13 cellular contexts compared by ENCODE assay signal in the genomic region with DNA sequence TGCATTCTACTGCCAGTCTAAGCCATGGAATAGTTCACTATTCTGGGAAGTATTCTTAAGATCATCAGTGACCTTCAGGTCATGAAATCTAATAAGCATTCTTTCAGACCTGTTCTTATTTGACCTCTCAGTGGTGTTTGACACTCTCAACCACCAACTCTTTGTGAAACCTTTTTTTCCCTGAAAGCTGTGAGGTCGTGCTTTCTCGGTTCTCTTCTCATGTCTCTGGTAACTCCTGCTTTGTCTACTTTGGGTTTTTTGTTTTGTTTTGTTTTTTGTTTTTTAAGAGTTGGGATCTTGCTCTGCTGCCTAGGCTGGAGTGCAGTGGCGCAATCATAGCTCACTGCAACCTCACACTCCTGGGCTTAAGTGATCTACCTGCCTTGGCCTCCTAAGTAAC. TPM values are rescaled to one million over a fixed set of nuclear protein-coding genes. Genes with fewer than 3 reads are reported as not detected.
DNase-seq lines count a peak whose midpoint lies in the region; ATAC-seq and FAIRE-seq lines count a peak whose summit lies in the region.
"Had no signal": no experiment of that assay in that cellular context is flagged by ENCODE, and none has a peak within 500 bp of the region (broad histone marks: within the 10 kb centered on the region; RNA-seq: fewer than 3 reads in every experiment).

No MANE protein-coding gene starts in this region.

- H3K27me3 Mint-ChIP-seq in activated T-helper 1 cell treated with anti-CD3 and anti-CD28 coated beads, Interleukin-12 subunit alpha, Interleukin-12 subunit beta, Interleukin-2, Interleukin-4 antibody, amounts not matched to agents 30 ng/mL and 10 ng/mL and 1 ng/mL, durations not matched to agents 14 hours and 24 hours and 36 hours (ENCODE audit: insufficient read depth): no peaks in the 10 kb centered on the region
- H3K27me3 Mint-ChIP-seq: activated naive CD4-positive, alpha-beta T cell treated with anti-CD3 and anti-CD28 coated beads, Interleukin-2, amount 10 ng/mL, durations not matched to agents 7 days and 5 days had no signal

- ATAC-seq in GM18502 (IDR thresholded peaks at IDR 0.05; ENCODE audit: poor library complexity, unreplicated experiment) (peak; percentile 91), GM19468 (IDR thresholded peaks at IDR 0.05; ENCODE audit: extremely low read depth, unreplicated experiment) (peak; percentile 57), HG02981 (IDR thresholded peaks at IDR 0.05; ENCODE audit: unreplicated experiment) (peak; percentile 75)
- ATAC-seq: right cardiac atrium had no signal

- H3K4me3 Mint-ChIP-seq in activated T-helper 1 cell treated with anti-CD3 and anti-CD28 coated beads, Interleukin-12 subunit alpha, Interleukin-12 subunit beta, Interleukin-2, Interleukin-4 antibody, amounts not matched to agents 30 ng/mL and 10 ng/mL and 1 ng/mL, durations not matched to agents 14 hours and 24 hours and 36 hours: no peak overlapping the region
- H3K4me3 Mint-ChIP-seq: activated naive CD4-positive, alpha-beta T cell treated with anti-CD3 and anti-CD28 coated beads, Interleukin-2, amount 10 ng/mL, durations not matched to agents 7 days and 5 days had no signal

- intact Hi-C loops in activated T-helper 1 cell treated with anti-CD3 and anti-CD28 coated beads, Interleukin-12 subunit alpha, Interleukin-12 subunit beta, Interleukin-2, Interleukin-4 antibody, amounts not matched to agents 30 ng/mL and 10 ng/mL and 1 ng/mL, durations not matched to agents 14 hours and 24 hours and 36 hours (cut with micrococcal nuclease): no loop called here

- H3K36me3 Mint-ChIP-seq in activated T-helper 1 cell treated with anti-CD3 and anti-CD28 coated beads, Interleukin-12 subunit alpha, Interleukin-12 subunit beta, Interleukin-2, Interleukin-4 antibody, amounts not matched to agents 30 ng/mL and 10 ng/mL and 1 ng/mL, durations not matched to agents 14 hours and 24 hours and 36 hours (ENCODE audit: low read depth): no peaks in the 10 kb centered on the region

- FAIRE-seq in urothelium cell line (lab: Jason Lieb, UNC): no peak

- no peaks in the 10 kb centered on the region for H3K9me3 Mint-ChIP-seq in activated T-helper 1 cell treated with anti-CD3 and anti-CD28 coated beads, Interleukin-12 subunit alpha, Interleukin-12 subunit beta, Interleukin-2, Interleukin-4 antibody, amounts not matched to agents 30 ng/mL and 10 ng/mL and 1 ng/mL, durations not matched to agents 14 hours and 24 hours and 36 hours
- H3K9me3 Mint-ChIP-seq: activated naive CD4-positive, alpha-beta T cell treated with anti-CD3 and anti-CD28 coated beads, Interleukin-2, amount 10 ng/mL, durations not matched to agents 7 days and 5 days had no signal

- DNase-seq in activated T-helper 1 cell treated with anti-CD3 and anti-CD28 coated beads, Interleukin-12 subunit alpha, Interleukin-12 subunit beta, Interleukin-2, Interleukin-4 antibody, amounts not matched to agents 30 ng/mL and 10 ng/mL and 1 ng/mL, durations not matched to agents 14 hours and 24 hours and 36 hours (ENCODE audit: low spot score): no peak
- DNase-seq in NCI-H146 treated with DMSO at 0.1 percent for 48 hours (lab: John Stamatoyannopoulos, UW; ENCODE audit: unreplicated experiment): no peak
- no peak for DNase-seq in DMS79 treated with DMSO at 0.1 percent for 48 hours (lab: John Stamatoyannopoulos, UW)
- DNase-seq in NCI-H1417 treated with DMSO at 0.1 percent for 48 hours (lab: John Stamatoyannopoulos, UW): no peak
- no peak for DNase-seq in urothelium cell line (ENCODE audit: low spot score)
- DNase-seq: activated naive CD4-positive, alpha-beta T cell treated with anti-CD3 and anti-CD28 coated beads, Interleukin-2, amount 10 ng/mL, durations not matched to agents 7 days and 5 days; dorsolateral prefrontal cortex; mesenchymal stem cell; NCI-H2107; right cardiac atrium had no signal

- peaks cover 48% of the 10 kb centered on the region for H3K4me1 Mint-ChIP-seq in activated T-helper 1 cell treated with anti-CD3 and anti-CD28 coated beads, Interleukin-12 subunit alpha, Interleukin-12 subunit beta, Interleukin-2, Interleukin-4 antibody, amounts not matched to agents 30 ng/mL and 10 ng/mL and 1 ng/mL, durations not matched to agents 14 hours and 24 hours and 36 hours (ENCODE audit: low read depth)

- H3K27ac Mint-ChIP-seq in activated T-helper 1 cell treated with anti-CD3 and anti-CD28 coated beads, Interleukin-12 subunit alpha, Interleukin-12 subunit beta, Interleukin-2, Interleukin-4 antibody, amounts not matched to agents 30 ng/mL and 10 ng/mL and 1 ng/mL, durations not matched to agents 14 hours and 24 hours and 36 hours: peak overlapping the region; percentile 81

RNA-seq across cellular contexts. Expression of gene POU2F1, which starts 56.3 kb away (rescaled TPM):
- 20.2 and 24.6 TPM in 2 replicates for total RNA-seq in activated T-helper 1 cell treated with anti-CD3 and anti-CD28 coated beads, Interleukin-12 subunit alpha, Interleukin-12 subunit beta, Interleukin-2, Interleukin-4 antibody, amounts not matched to agents 30 ng/mL and 10 ng/mL and 1 ng/mL, durations not matched to agents 14 hours and 24 hours and 36 hours
